16 cellular contexts compared by ENCODE assay signal in genomic region chr1:6502000-6502891, GRCh38. TPM values are rescaled to one million over a fixed set of nuclear protein-coding genes. Genes with fewer than 3 reads are reported as not detected.
A peak's percentile ranks its signal among the peaks of the same experiment; 100 is the strongest.
DNase-seq lines count a peak whose midpoint lies in the region; ATAC-seq and TF ChIP-seq lines count a peak whose summit lies in the region.
"Had no signal": no experiment of that assay in that cellular context is flagged by ENCODE, and none has a peak within 500 bp of the region (broad histone marks: within the 10 kb centered on the region; RNA-seq: fewer than 3 reads in every experiment).

No MANE protein-coding gene starts in this region.

- in situ Hi-C loops in mammary epithelial cell (cut with MboI; ENCODE audit: low sequenced_read_pairs in 2 of 2) = no loop called here

- H3K36me3 ChIP-seq in mammary epithelial cell (ENCODE audit: insufficient read depth, low read length) (no peaks in the 10 kb centered on the region), breast epithelium (no peaks in the 10 kb centered on the region), neuronal stem cell (replicated peaks in 1 of 2; ENCODE audit: control insufficient read depth in 2 of 2, insufficient read depth in 2 of 2, low read length in 2 of 2) (no peaks in the 10 kb centered on the region)
- H3K36me3 ChIP-seq in CD8-positive, alpha-beta memory T cell (ENCODE audit: insufficient read depth, low read length) = no peaks in the 10 kb centered on the region
- H3K36me3 ChIP-seq: SJSA1 had no signal

- H3K9me3 ChIP-seq in mammary epithelial cell (replicated peaks; ENCODE audit: insufficient read depth, low read length) (no peaks in the 10 kb centered on the region), breast epithelium (no peaks in the 10 kb centered on the region), neuronal stem cell (replicated peaks in 1 of 2; ENCODE audit: control insufficient read depth in 2 of 2, insufficient read depth in 1 of 2, low read depth in 1 of 2, low read length in 2 of 2) (no peaks in the 10 kb centered on the region)
- no peaks in the 10 kb centered on the region for H3K9me3 ChIP-seq in CD8-positive, alpha-beta memory T cell (ENCODE audit: low read length)
- H3K9me3 ChIP-seq: SJSA1 had no signal

- H4K91ac ChIP-seq in neuronal stem cell (ENCODE audit: low read depth, low read length, poor library complexity) = no peak overlapping the region

- H3K14ac ChIP-seq in neuronal stem cell (ENCODE audit: low read length) = peak overlapping the region; percentile 42

- dilution Hi-C loops in mammary epithelial cell (cut with HindIII; ENCODE audit: low sequenced_read_pairs) = no loop called here

- H3K4me3 Mint-ChIP-seq in stimulated activated naive B cell treated with anti-CD40 and anti-IgM and Interleukin-4, amounts not matched to agents 10 μg/mL and 1 μg/mL and 100 μg/mL, for 72 hours = peak overlapping the region in 1 of 2 donors; percentile 16
- H3K4me3 Mint-ChIP-seq in T-cell = no peak overlapping the region
- H3K4me3 Mint-ChIP-seq in CD8-positive, alpha-beta memory T cell = no peak overlapping the region
- H3K4me3 Mint-ChIP-seq: activated T-cell treated with anti-CD3 and anti-CD28 coated beads, Interleukin-2, amount 50 U/mL, for 24 hours; stimulated activated naive CD8-positive, alpha-beta T cell treated with anti-CD3 and anti-CD28 coated beads, Interleukin-15, amount 100 ng/mL, for 72 hours had no signal

- H4K20me1 ChIP-seq in mammary epithelial cell (ENCODE audit: insufficient read depth, low read length) = no peaks in the 10 kb centered on the region

- H3K27me3 Mint-ChIP-seq in stimulated activated naive B cell treated with anti-CD40 and anti-IgM and Interleukin-4, amounts not matched to agents 10 μg/mL and 1 μg/mL and 100 μg/mL, for 72 hours = peaks cover 49 to 52% of the 10 kb centered on the region in 2 donors
- H3K27me3 Mint-ChIP-seq in T-cell = peaks cover 6 to 11% of the 10 kb centered on the region in 2 donors
- peaks cover 4 to 12% of the 10 kb centered on the region in 2 donors for H3K27me3 Mint-ChIP-seq in CD8-positive, alpha-beta memory T cell

- H2AK5ac ChIP-seq in neuronal stem cell (ENCODE audit: low read depth, low read length) = peak overlapping the region; percentile 62

- H2AFZ ChIP-seq in mammary epithelial cell (ENCODE audit: low read depth, low read length) (peak overlapping the region; percentile 7), neuronal stem cell (ENCODE audit: low read length) (no peak overlapping the region)

- no peaks in the 10 kb centered on the region for H3K9me3 Mint-ChIP-seq in stimulated activated naive B cell treated with anti-CD40 and anti-IgM and Interleukin-4, amounts not matched to agents 10 μg/mL and 1 μg/mL and 100 μg/mL, for 72 hours
- no peaks in the 10 kb centered on the region for H3K9me3 Mint-ChIP-seq in T-cell
- H3K9me3 Mint-ChIP-seq in CD8-positive, alpha-beta memory T cell = no peaks in the 10 kb centered on the region
- H3K9me3 Mint-ChIP-seq: activated T-cell treated with anti-CD3 and anti-CD28 coated beads, Interleukin-2, amount 50 U/mL, for 24 hours; stimulated activated naive CD8-positive, alpha-beta T cell treated with anti-CD3 and anti-CD28 coated beads, Interleukin-15, amount 100 ng/mL, for 72 hours had no signal

- H3K4me2 ChIP-seq in mammary epithelial cell (ENCODE audit: insufficient read depth, low read depth, low read length) (no peak overlapping the region), neuronal stem cell (ENCODE audit: insufficient read depth, low read length, poor library complexity, severe bottlenecking) (no peak overlapping the region)

- DNase-seq in mammary epithelial cell (no peak), breast epithelium (ENCODE audit: low spot score in 2 of 2) (no peak), Right ventricle myocardium superior (peak; percentile 93), neuronal stem cell (ENCODE audit: low spot score) (no peak), T-cell (no peak), cerebellar cortex (ENCODE audit: low spot score) (no peak)
- DNase-seq in stimulated activated naive B cell treated with anti-CD40 and anti-IgM and Interleukin-4, amounts not matched to agents 10 μg/mL and 1 μg/mL and 100 μg/mL, for 72 hours = no peak
- no peak for DNase-seq in CD8-positive, alpha-beta memory T cell
- DNase-seq: activated T-cell treated with anti-CD3 and anti-CD28 coated beads, Interleukin-2, amount 50 U/mL, for 24 hours; NCI-H1105; NCI-H510A; stimulated activated CD4-positive, alpha-beta T cell treated with anti-CD3 and anti-CD28 coated beads, Interleukin-4, amount 100 ng/mL, for 24 hours; stimulated activated naive CD8-positive, alpha-beta T cell treated with anti-CD3 and anti-CD28 coated beads, Interleukin-15, amount 100 ng/mL, for 72 hours had no signal

- TF ChIP-seq CTCF in mammary epithelial cell (conservative IDR thresholded peaks at IDR 0.05 in 1 of 2, IDR thresholded peaks at IDR 0.05 in 1 of 2; ENCODE audit: extremely low read depth in 1 of 2, insufficient read depth in 1 of 2, low read depth in 1 of 2, low read length in 2 of 2) = no peak
- TF ChIP-seq CTCF in breast epithelium (IDR thresholded peaks at IDR 0.05) = no peak

- H2BK120ac ChIP-seq in neuronal stem cell (ENCODE audit: low read depth, low read length) = no peak overlapping the region

- H3K4me1 ChIP-seq in mammary epithelial cell (ENCODE audit: insufficient read depth, low read length) = peaks cover 13% of the 10 kb centered on the region
- peaks cover 4 to 15% of the 10 kb centered on the region in 2 donors for H3K4me1 ChIP-seq in breast epithelium
- H3K4me1 ChIP-seq in neuronal stem cell (ENCODE audit: control insufficient read depth in 2 of 2, insufficient read depth in 1 of 2, low read depth in 1 of 2, low read length in 2 of 2) = peaks cover 13 to 40% of the 10 kb centered on the region in 2 donors
- peaks cover 5% of the 10 kb centered on the region for H3K4me1 ChIP-seq in CD8-positive, alpha-beta memory T cell (ENCODE audit: insufficient read depth, low read length)

- no peaks in the 10 kb centered on the region for H3K79me1 ChIP-seq in neuronal stem cell (ENCODE audit: low read depth, low read length)

- CTCF ChIA-PET in mammary epithelial cell (lab: Charles Lee; ENCODE audit: low non-redundant PET) = no interaction called here
- CTCF ChIA-PET in T-cell (lab: Charles Lee) = no interaction called here
- CTCF ChIA-PET in CD8-positive, alpha-beta memory T cell (lab: Charles Lee) = interaction anchor here (1.3 to 2.0 kb wide), 2 partner anchors 12 to 79 kb away, joined by 3 to 5 read pairs; no protein-coding TSS in a partner anchor

- POLR2A ChIA-PET in T-cell (lab: Charles Lee) = no interaction called here
- POLR2A ChIA-PET in CD8-positive, alpha-beta memory T cell (lab: Charles Lee) = no interaction called here

- peak; percentile 84 for ATAC-seq in Right ventricle myocardium superior (ENCODE audit: poor library complexity)
- ATAC-seq in stimulated activated naive B cell treated with anti-CD40 and anti-IgM and Interleukin-4, amounts not matched to agents 10 μg/mL and 1 μg/mL and 100 μg/mL, for 72 hours (replicated peaks) = no peak
- ATAC-seq in T-cell (replicated peaks in 1 of 4) = no peak
- ATAC-seq: activated CD4-positive, CD25-positive, alpha-beta regulatory T cell treated with anti-CD3 and anti-CD28 coated beads, Interleukin-2, amount 50 U/mL, for 24 hours; stimulated activated naive CD8-positive, alpha-beta T cell treated with anti-CD3 and anti-CD28 coated beads, Interleukin-15, amount 100 ng/mL, for 72 hours had no signal

- no peak for TF ChIP-seq POLR2A in breast epithelium (IDR thresholded peaks at IDR 0.05)

- peak overlapping the region; percentile 76 for H2BK12ac ChIP-seq in neuronal stem cell (ENCODE audit: low read length)

- H3K18ac ChIP-seq in neuronal stem cell (ENCODE audit: low read length) = peak overlapping the region; percentile 77

- H3K9ac ChIP-seq in mammary epithelial cell (ENCODE audit: insufficient read depth, low read length) = no peak overlapping the region
- no peak overlapping the region for H3K9ac ChIP-seq in neuronal stem cell (ENCODE audit: low read depth, low read length, poor library complexity)

- intact Hi-C loops in mammary epithelial cell (cut with micrococcal nuclease) = no loop called here
- intact Hi-C loops in breast epithelium (cut with DNase I; ENCODE audit: low total_unique reads) = no loop called here
- intact Hi-C loops in Right ventricle myocardium superior (cut with DNase I) = no loop called here

- peak overlapping the region; percentile 94 for H3K23ac ChIP-seq in neuronal stem cell (ENCODE audit: low read depth, low read length, poor library complexity)

- H2BK5ac ChIP-seq in neuronal stem cell (ENCODE audit: low read length) = peak overlapping the region; percentile 75

- BruUV-seq in mammary epithelial cell (replicated peaks; lab: Mats Ljungman, UMichigan) = no TSS peak

- no peak overlapping the region for H4K8ac ChIP-seq in neuronal stem cell (ENCODE audit: low read depth, low read length)

- peaks cover 0 to 10% of the 10 kb centered on the region in 2 donors for H3K4me1 Mint-ChIP-seq in stimulated activated naive B cell treated with anti-CD40 and anti-IgM and Interleukin-4, amounts not matched to agents 10 μg/mL and 1 μg/mL and 100 μg/mL, for 72 hours
- H3K4me1 Mint-ChIP-seq in T-cell = peaks cover 9 to 11% (median 9%) of the 10 kb centered on the region in 3 donors
- peaks cover 7 to 13% (median 7%) of the 10 kb centered on the region in 3 donors for H3K4me1 Mint-ChIP-seq in CD8-positive, alpha-beta memory T cell

- H3K27ac ChIP-seq in mammary epithelial cell (ENCODE audit: insufficient read depth, low read depth, low read length) (no peak overlapping the region), breast epithelium (peak overlapping the region in 1 of 2 donors; percentile 38), neuronal stem cell (replicated peaks; ENCODE audit: low read length) (no peak overlapping the region)
- H3K27ac ChIP-seq in CD8-positive, alpha-beta memory T cell (ENCODE audit: low read depth, low read length) = no peak overlapping the region
- H3K27ac ChIP-seq: SJSA1 had no signal

- no peaks in the 10 kb centered on the region for H3K79me2 ChIP-seq in mammary epithelial cell (ENCODE audit: insufficient read depth, low read length)

- H3K27me3 ChIP-seq in mammary epithelial cell (ENCODE audit: insufficient read depth, low read length) (no peaks in the 10 kb centered on the region), breast epithelium (no peaks in the 10 kb centered on the region), neuronal stem cell (ENCODE audit: control insufficient read depth in 3 of 3, insufficient read depth in 3 of 3, low read depth in 1 of 3, low read length in 3 of 3) (peaks cover 0 to 21% (median 3%) of the 10 kb centered on the region in 3 experiments)
- peaks cover 2% of the 10 kb centered on the region for H3K27me3 ChIP-seq in CD8-positive, alpha-beta memory T cell (ENCODE audit: insufficient read depth, low read length, poor library complexity, severe bottlenecking)

- WGBS in mammary epithelial cell (ENCODE audit: low coverage, missing lambda C conversion rate) = 43% methylated on average over 24 of the region's 31 CpGs
- WGBS in neuronal stem cell (ENCODE audit: extremely low coverage in 2 of 2, insufficient read length in 2 of 2, insufficient replicate concordance in 1 of 2), 2 donors = no CpG with 5 or more reads among the region's 31 CpGs

- no peak overlapping the region for H3K4me3 ChIP-seq in mammary epithelial cell (replicated peaks in 1 of 3; ENCODE audit: insufficient read depth in 1 of 3, low read depth in 2 of 3, low read length in 3 of 3)
- H3K4me3 ChIP-seq in breast epithelium = peak overlapping the region in 1 of 3 donors; percentile 30
- no peak overlapping the region for H3K4me3 ChIP-seq in neuronal stem cell (ENCODE audit: low read length in 2 of 2)
- H3K4me3 ChIP-seq in CD8-positive, alpha-beta memory T cell (ENCODE audit: low read length) = no peak overlapping the region
- H3K4me3 ChIP-seq: SJSA1 had no signal

- H3K27ac Mint-ChIP-seq in stimulated activated naive B cell treated with anti-CD40 and anti-IgM and Interleukin-4, amounts not matched to agents 10 μg/mL and 1 μg/mL and 100 μg/mL, for 72 hours = no peak overlapping the region
- no peak overlapping the region for H3K27ac Mint-ChIP-seq in T-cell
- H3K27ac Mint-ChIP-seq in CD8-positive, alpha-beta memory T cell = no peak overlapping the region
- H3K27ac Mint-ChIP-seq: activated T-cell treated with anti-CD3 and anti-CD28 coated beads, Interleukin-2, amount 50 U/mL, for 24 hours; stimulated activated naive CD8-positive, alpha-beta T cell treated with anti-CD3 and anti-CD28 coated beads, Interleukin-15, amount 100 ng/mL, for 72 hours had no signal

- H3K36me3 Mint-ChIP-seq in stimulated activated naive B cell treated with anti-CD40 and anti-IgM and Interleukin-4, amounts not matched to agents 10 μg/mL and 1 μg/mL and 100 μg/mL, for 72 hours = peaks cover 0 to 1% of the 10 kb centered on the region in 2 donors
- no peaks in the 10 kb centered on the region for H3K36me3 Mint-ChIP-seq in T-cell
- no peaks in the 10 kb centered on the region for H3K36me3 Mint-ChIP-seq in CD8-positive, alpha-beta memory T cell

- peak overlapping the region; percentile 45 for H2BK15ac ChIP-seq in neuronal stem cell (ENCODE audit: low read length)

- no peak overlapping the region for H3K4ac ChIP-seq in neuronal stem cell (ENCODE audit: low read length)

RNA-seq across cellular contexts. Expression of gene PLEKHG5, which starts 10.8 kb away (rescaled TPM):
- total RNA-seq in mammary epithelial cell (10 to 100 TPM; 19.0 to 88.8 TPM), breast epithelium (10 to 100 TPM in 2 of 3 donors, 1 to 10 TPM in 1; 7.0 to 12.0 (median 11.8) TPM), Right ventricle myocardium superior (16.8 TPM), T-cell (10 to 100 TPM in 1 of 5 donors, 1 to 10 TPM in 4; 7.1 to 18.2 (median 8.4) TPM)
- 25.3 TPM for polyA plus RNA-seq in mammary epithelial cell
- polyA minus RNA-seq in mammary epithelial cell = 20.3 TPM
- polyA plus RNA-seq in neuronal stem cell (2013, experiment 1 of 2) = 18.8 TPM
- polyA plus RNA-seq in neuronal stem cell (2013, experiment 2 of 2) = 18.8 TPM
- total RNA-seq in CD8-positive, alpha-beta memory T cell = 1 to 10 TPM; 2.2 to 2.6 TPM
- 1.0 TPM for polyA plus RNA-seq in CD8-positive, alpha-beta memory T cell

RNA-seq across cellular contexts. Expression of gene TNFRSF25, which starts 36.3 kb away (rescaled TPM):
- 10 to 100 TPM in 1 of 2 donors, 1 to 10 TPM in 1; 6.7 to 60.9 TPM for total RNA-seq in mammary epithelial cell
- polyA plus RNA-seq in mammary epithelial cell = 21.0 TPM
- polyA minus RNA-seq in mammary epithelial cell = 5.8 TPM
- total RNA-seq in breast epithelium = 10 to 100 TPM in 2 of 3 donors, 1 to 10 TPM in 1; 3.8 to 13.1 (median 12.4) TPM
- 13.7 TPM for total RNA-seq in Right ventricle myocardium superior
- 14.5 TPM for polyA plus RNA-seq in neuronal stem cell (2013, experiment 1 of 2)
- 14.1 TPM for polyA plus RNA-seq in neuronal stem cell (2013, experiment 2 of 2)
- 100 to 1,000 TPM; 215 to 580 (median 446) TPM for total RNA-seq in T-cell
- 100 to 1,000 TPM in 1 of 2 experiments, 10 to 100 TPM in 1; 90.8 to 100 TPM for total RNA-seq in CD8-positive, alpha-beta memory T cell
- 30.0 TPM for polyA plus RNA-seq in CD8-positive, alpha-beta memory T cell

RNA-seq across cellular contexts. Expression of gene NOL9, which starts 52.1 kb away (rescaled TPM):
- total RNA-seq in mammary epithelial cell (10 to 100 TPM; 25.5 to 36.4 TPM), breast epithelium (10 to 100 TPM; 14.7 to 29.6 (median 25.2) TPM), Right ventricle myocardium superior (10.9 TPM), T-cell (10 to 100 TPM; 48.6 to 66.6 (median 58.7) TPM)
- polyA plus RNA-seq in mammary epithelial cell = 16.0 TPM
- polyA minus RNA-seq in mammary epithelial cell = 39.8 TPM
- polyA plus RNA-seq in neuronal stem cell (2013, experiment 1 of 2) = 8.4 TPM
- 7.8 TPM for polyA plus RNA-seq in neuronal stem cell (2013, experiment 2 of 2)
- 10 to 100 TPM; 55.8 to 57.8 TPM for total RNA-seq in CD8-positive, alpha-beta memory T cell
- polyA plus RNA-seq in CD8-positive, alpha-beta memory T cell = 18.2 TPM

RNA-seq across cellular contexts. Expression of gene TAS1R1, which starts 52.9 kb away (rescaled TPM):
- total RNA-seq in mammary epithelial cell = under 1 TPM in 1 of 2 donors, not detected in 1; 0.09 TPM
- polyA plus RNA-seq in mammary epithelial cell = 0.05 TPM
- polyA minus RNA-seq in mammary epithelial cell = not detected
- total RNA-seq in breast epithelium = under 1 TPM in 1 of 3 donors, not detected in 2; 0.16 TPM
- total RNA-seq in Right ventricle myocardium superior = not detected
- not detected for polyA plus RNA-seq in neuronal stem cell (2013, experiment 1 of 2)
- not detected for polyA plus RNA-seq in neuronal stem cell (2013, experiment 2 of 2)
- not detected for total RNA-seq in T-cell
- total RNA-seq in CD8-positive, alpha-beta memory T cell = not detected
- polyA plus RNA-seq in CD8-positive, alpha-beta memory T cell = not detected
- total RNA-seq: SJSA1 had no signal
- polyA plus RNA-seq: keratinocyte had no signal
